ENCODE assay signal across 9 cellular contexts in genomic region chr6:34196116-34196832, GRCh38. TPM values are rescaled to one million over a fixed set of nuclear protein-coding genes. Genes with fewer than 3 reads are reported as not detected.
A peak's percentile ranks its signal among the peaks of the same experiment; 100 is the strongest.
DNase-seq lines count a peak whose midpoint lies in the region; ATAC-seq and TF ChIP-seq lines count a peak whose summit lies in the region.
"Had no signal": no experiment of that assay in that cellular context is flagged by ENCODE, and none has a peak within 500 bp of the region (broad histone marks: within the 10 kb centered on the region; RNA-seq: fewer than 3 reads in every experiment).

No MANE protein-coding gene starts in this region.

- peak overlapping the region; percentile 78 for H3K9ac ChIP-seq in BLaER1
- H3K9ac ChIP-seq in rectal smooth muscle tissue (ENCODE audit: low read length), result peak overlapping the region; percentile 33

- no peaks in the 10 kb centered on the region for H3K36me3 ChIP-seq in BLaER1
- H3K36me3 ChIP-seq in adrenal gland (replicated peaks in 1 of 2), result no peaks in the 10 kb centered on the region
- no peaks in the 10 kb centered on the region for H3K36me3 ChIP-seq in rectal smooth muscle tissue (ENCODE audit: control insufficient read depth, insufficient read depth, low read length)
- H3K36me3 ChIP-seq in urinary bladder (ENCODE audit: insufficient read depth), result no peaks in the 10 kb centered on the region

- intact Hi-C loops in adrenal gland (cut with DNase I) (loop anchor here (5.0 to 10.0 kb wide), 4 partner anchors 36 to 409 kb away; no protein-coding TSS in a partner anchor), left ventricle myocardium superior (cut with micrococcal nuclease) (loop anchor here (10.0 kb wide), 1 partner anchor 219 kb away; no protein-coding TSS in a partner anchor)

- peak overlapping the region; percentile 66 for H3K4me3 ChIP-seq in BLaER1
- peak overlapping the region in 3 of 4 donors; percentile 38 to 54 (median 48) for H3K4me3 ChIP-seq in adrenal gland
- peak overlapping the region; percentile 51 for H3K4me3 ChIP-seq in rectal smooth muscle tissue (ENCODE audit: low read length)
- peak overlapping the region; percentile 41 for H3K4me3 ChIP-seq in urinary bladder (ENCODE audit: low read depth, low read length)

- TF ChIP-seq POLR2A in GM19193 (IDR thresholded peaks at IDR 0.05; ENCODE audit: extremely low read depth, insufficient read depth, insufficient read length) (peak; percentile 24), adrenal gland (IDR thresholded peaks at IDR 0.05) (no peak)

- no peaks in the 10 kb centered on the region for H3K9me3 Mint-ChIP-seq in T-helper 1 cell treated with Interleukin-12 subunit alpha and Interleukin-12 subunit beta and Interleukin-4 antibody, amounts not matched to agents 30 μg/mL and 1 μg/mL, for 36 hours

- peak; percentile 100 for ATAC-seq in left ventricle myocardium superior

- peaks cover 14% of the 10 kb centered on the region for H3K27me3 Mint-ChIP-seq in T-helper 1 cell treated with Interleukin-12 subunit alpha and Interleukin-12 subunit beta and Interleukin-4 antibody, amounts not matched to agents 30 μg/mL and 1 μg/mL, for 36 hours (ENCODE audit: low read depth)

- H3K4me1 Mint-ChIP-seq in T-helper 1 cell treated with Interleukin-12 subunit alpha and Interleukin-12 subunit beta and Interleukin-4 antibody, amounts not matched to agents 30 μg/mL and 1 μg/mL, for 36 hours (ENCODE audit: low read depth), result peaks cover 6% of the 10 kb centered on the region

- peak overlapping the region; percentile 98 for H3K4me2 ChIP-seq in BLaER1

- H3K36me3 Mint-ChIP-seq in T-helper 1 cell treated with Interleukin-12 subunit alpha and Interleukin-12 subunit beta and Interleukin-4 antibody, amounts not matched to agents 30 μg/mL and 1 μg/mL, for 36 hours (ENCODE audit: low read depth), result no peaks in the 10 kb centered on the region

- no peaks in the 10 kb centered on the region for H4K20me1 ChIP-seq in BLaER1

- H3K27ac Mint-ChIP-seq in T-helper 1 cell treated with Interleukin-12 subunit alpha and Interleukin-12 subunit beta and Interleukin-4 antibody, amounts not matched to agents 30 μg/mL and 1 μg/mL, for 36 hours, result peak overlapping the region; percentile 26

- H3K27ac ChIP-seq in BLaER1 (peak overlapping the region; percentile 74), adrenal gland (no peak overlapping the region), rectal smooth muscle tissue (ENCODE audit: low read depth, low read length) (no peak overlapping the region), urinary bladder (ENCODE audit: low read depth) (no peak overlapping the region)

- peak overlapping the region; percentile 74 for H3K4me3 Mint-ChIP-seq in T-helper 1 cell treated with Interleukin-12 subunit alpha and Interleukin-12 subunit beta and Interleukin-4 antibody, amounts not matched to agents 30 μg/mL and 1 μg/mL, for 36 hours

- peak; percentile 76 to 93 (median 87) for DNase-seq in adrenal gland
- DNase-seq in left ventricle myocardium superior, result peak; percentile 95

- 4 to 28% (median 5%) methylated on average over 7 to 54 of the region's 54 CpGs for WGBS in adrenal gland, 4 donors
- 5% methylated on average over 54 of the region's 54 CpGs for WGBS in urinary bladder

- H3K4me1 ChIP-seq in BLaER1 (peaks cover 13% of the 10 kb centered on the region), adrenal gland (replicated peaks in 1 of 2) (no peaks in the 10 kb centered on the region), rectal smooth muscle tissue (ENCODE audit: control insufficient read depth, insufficient read depth, low read length) (peaks cover 2% of the 10 kb centered on the region), urinary bladder (ENCODE audit: insufficient read depth) (no peaks in the 10 kb centered on the region)

- TF ChIP-seq CTCF in LNCAP (IDR thresholded peaks at IDR 0.05) (peak; percentile 85), adrenal gland (IDR thresholded peaks at IDR 0.05) (peak; percentile 82 to 98 (median 93))

- H3K27me3 ChIP-seq in BLaER1 (no peaks in the 10 kb centered on the region), adrenal gland (no peaks in the 10 kb centered on the region), rectal smooth muscle tissue (ENCODE audit: control insufficient read depth, insufficient read depth, low read length) (no peaks in the 10 kb centered on the region)

- H3K9me3 ChIP-seq in BLaER1, result no peaks in the 10 kb centered on the region; the same call in 1 of the 2 replicates
- H3K9me3 ChIP-seq in adrenal gland (replicated peaks in 1 of 3), result no peaks in the 10 kb centered on the region

RNA-seq across cellular contexts. Expression of gene HMGA1, which starts 40.4 kb away (rescaled TPM):
- 10 to 100 TPM in 6 of 8 donors, 1 to 10 TPM in 2; 3.6 to 27.0 (median 12.7) TPM for total RNA-seq in adrenal gland
- 10 to 100 TPM in 1 of 3 donors, 1 to 10 TPM in 2; 6.6 to 13.3 (median 7.1) TPM for polyA plus RNA-seq in adrenal gland
- total RNA-seq in left ventricle myocardium superior, result 51.9 TPM
- total RNA-seq in urinary bladder, result 12.4 TPM
- polyA plus RNA-seq in urinary bladder, result 23.6 TPM

RNA-seq across cellular contexts. Expression of gene GRM4, which starts 50.4 kb away (rescaled TPM):
- total RNA-seq in adrenal gland (not detected), left ventricle myocardium superior (not detected), urinary bladder (0.11 TPM)
- polyA plus RNA-seq in adrenal gland (not detected), urinary bladder (0.01 TPM)
- total RNA-seq: T-helper 1 cell treated with Interleukin-12 subunit alpha and Interleukin-12 subunit beta and Interleukin-4 antibody, amounts not matched to agents 30 ng/mL and 1 ng/mL, for 36 hours had no signal

RNA-seq across cellular contexts. Expression of gene SMIM29, which starts 52.5 kb away (rescaled TPM):
- total RNA-seq in adrenal gland (10 to 100 TPM; 21.5 to 53.7 (median 33.2) TPM), left ventricle myocardium superior (19.7 TPM), urinary bladder (4.2 TPM)
- polyA plus RNA-seq in adrenal gland (100 to 1,000 TPM in 2 of 3 donors, 1 to 10 TPM in 1; 9.7 to 122 (median 109) TPM), urinary bladder (44.9 TPM)
